Comparison of ENCODE assay signal across 2 cellular contexts in the genomic region with DNA sequence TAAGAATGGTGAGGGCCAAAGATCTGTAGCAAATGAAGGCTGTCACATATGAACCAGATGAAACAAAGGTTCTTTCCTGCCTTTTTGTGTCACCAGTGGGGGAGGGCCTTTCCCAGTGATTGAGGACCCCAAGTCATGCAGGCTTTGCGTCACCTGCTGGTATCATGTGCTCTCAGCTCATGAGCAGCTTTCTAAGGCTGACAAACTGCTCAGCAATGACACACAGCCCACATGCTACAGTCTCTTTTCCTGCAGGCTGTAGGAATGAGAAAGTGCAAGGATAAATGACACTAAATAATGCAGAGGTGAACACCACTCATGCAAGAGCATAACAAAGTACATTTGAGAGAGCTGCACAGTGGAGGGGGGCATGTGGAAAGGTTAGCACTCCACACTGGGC.
TF ChIP-seq lines count a peak whose summit lies in the region.

No MANE protein-coding gene starts in this region.

TF ChIP-seq in SK-N-SH, 30 proteins besides CTCF, POLR2A, EP300 and RAD21 (continued from another document):
- TF ChIP-seq USF2 (IDR thresholded peaks at IDR 0.05; ENCODE audit: borderline replicate concordance, low read depth, low read length) (no peak), MXI1 (IDR thresholded peaks at IDR 0.05; ENCODE audit: low read depth, low read length) (no peak), TAF1 (IDR thresholded peaks at IDR 0.05; ENCODE audit: borderline replicate concordance, low read depth, low read length) (no peak), YY1 (IDR thresholded peaks at IDR 0.05; ENCODE audit: low read depth) (no peak), TEAD4 (IDR thresholded peaks at IDR 0.05; ENCODE audit: borderline replicate concordance, insufficient read depth) (no peak), RXRA (IDR thresholded peaks at IDR 0.05; ENCODE audit: borderline replicate concordance, low read depth) (no peak), NRF1 (IDR thresholded peaks at IDR 0.05; ENCODE audit: low read depth, low read length) (no peak), TCF12 (IDR thresholded peaks at IDR 0.05) (no peak), FOXJ3 (CRISPR knock-in tag; IDR thresholded peaks at IDR 0.05) (no peak), REST (IDR thresholded peaks at IDR 0.05; ENCODE audit: low read depth, low read length) (no peak), GABPA (IDR thresholded peaks at IDR 0.05; ENCODE audit: low read depth) (no peak), FOSL2 (IDR thresholded peaks at IDR 0.05; ENCODE audit: borderline replicate concordance, low read depth) (no peak), RFX5 (IDR thresholded peaks at IDR 0.05; ENCODE audit: low read length) (no peak), RCOR1 (IDR thresholded peaks at IDR 0.05; ENCODE audit: low read length) (no peak)
- TF ChIP-seq, protein P1, sequence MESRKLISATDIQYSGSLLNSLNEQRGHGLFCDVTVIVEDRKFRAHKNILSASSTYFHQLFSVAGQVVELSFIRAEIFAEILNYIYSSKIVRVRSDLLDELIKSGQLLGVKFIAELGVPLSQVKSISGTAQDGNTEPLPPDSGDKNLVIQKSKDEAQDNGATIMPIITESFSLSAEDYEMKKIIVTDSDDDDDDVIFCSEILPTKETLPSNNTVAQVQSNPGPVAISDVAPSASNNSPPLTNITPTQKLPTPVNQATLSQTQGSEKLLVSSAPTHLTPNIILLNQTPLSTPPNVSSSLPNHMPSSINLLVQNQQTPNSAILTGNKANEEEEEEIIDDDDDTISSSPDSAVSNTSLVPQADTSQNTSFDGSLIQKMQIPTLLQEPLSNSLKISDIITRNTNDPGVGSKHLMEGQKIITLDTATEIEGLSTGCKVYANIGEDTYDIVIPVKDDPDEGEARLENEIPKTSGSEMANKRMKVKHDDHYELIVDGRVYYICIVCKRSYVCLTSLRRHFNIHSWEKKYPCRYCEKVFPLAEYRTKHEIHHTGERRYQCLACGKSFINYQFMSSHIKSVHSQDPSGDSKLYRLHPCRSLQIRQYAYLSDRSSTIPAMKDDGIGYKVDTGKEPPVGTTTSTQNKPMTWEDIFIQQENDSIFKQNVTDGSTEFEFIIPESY (IDR thresholded peaks at IDR 0.05; ENCODE audit: borderline replicate concordance, low read depth), result no peak
TF ChIP-seq in SK-N-SH: peak in this region for 0.

TF ChIP-seq in SK-N-SH treated with all-trans-retinoic acid at 6 μM for 48 hours, 23 proteins besides CTCF, POLR2A, EP300 and RAD21:
- TF ChIP-seq CSRNP3 (CRISPR knock-in tag; IDR thresholded peaks at IDR 0.05) (no peak), BACH2 (CRISPR knock-in tag; IDR thresholded peaks at IDR 0.05; ENCODE audit: borderline replicate concordance) (no peak), ZC3H10 (CRISPR knock-in tag; IDR thresholded peaks at IDR 0.05) (no peak), PPARA (CRISPR knock-in tag; IDR thresholded peaks at IDR 0.05; ENCODE audit: borderline replicate concordance) (no peak)
